8 cellular contexts compared by ENCODE assay signal in the genomic region with DNA sequence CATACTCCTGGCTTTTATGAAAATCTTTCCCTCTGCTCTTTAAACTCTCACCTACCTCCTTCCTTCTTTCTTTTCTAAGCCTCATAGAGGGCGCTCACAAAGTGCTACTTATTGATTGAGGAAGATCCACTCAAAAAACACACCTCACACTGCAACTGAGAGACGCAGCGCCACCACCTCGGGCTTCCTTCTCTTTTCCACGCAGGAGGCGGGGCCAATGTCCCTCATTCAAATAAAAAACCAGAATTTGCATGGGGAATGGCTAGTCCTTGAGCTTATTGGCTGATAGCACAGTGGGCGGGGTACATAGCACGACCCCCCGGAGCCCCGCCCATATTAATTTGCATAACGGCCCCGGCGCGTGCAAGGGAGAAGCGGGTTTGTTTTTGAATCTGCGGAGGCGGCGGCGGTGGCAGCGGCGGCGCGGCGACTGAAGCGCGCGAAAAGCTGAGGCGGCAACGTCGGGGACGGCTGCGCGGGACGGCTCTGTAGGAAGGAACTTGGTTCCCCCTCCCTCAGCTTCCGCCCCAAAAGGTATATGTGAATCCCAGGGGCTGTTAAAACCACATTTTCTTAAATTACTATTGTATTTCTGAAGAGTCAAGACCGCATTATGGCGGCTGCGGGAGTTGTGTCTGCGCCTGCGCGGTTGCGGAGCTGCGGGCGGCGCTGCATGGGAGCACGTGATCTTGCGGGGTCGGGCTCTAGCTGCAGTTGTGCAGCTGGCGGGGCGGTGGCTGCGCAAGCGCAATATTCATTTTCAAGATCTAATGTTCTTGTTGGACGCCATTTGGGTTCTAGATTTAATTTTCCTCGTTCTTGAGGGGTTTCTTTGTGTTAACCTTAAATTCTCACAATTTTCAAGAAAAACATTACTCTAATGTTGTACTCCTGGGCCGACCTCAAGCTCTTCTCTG. TPM values are rescaled to one million over a fixed set of nuclear protein-coding genes. Genes with fewer than 3 reads are reported as not detected.
A peak's percentile ranks its signal among the peaks of the same experiment; 100 is the strongest.
DNase-seq lines count a peak whose midpoint lies in the region; ATAC-seq and TF ChIP-seq lines count a peak whose summit lies in the region.

A gene with protein sequence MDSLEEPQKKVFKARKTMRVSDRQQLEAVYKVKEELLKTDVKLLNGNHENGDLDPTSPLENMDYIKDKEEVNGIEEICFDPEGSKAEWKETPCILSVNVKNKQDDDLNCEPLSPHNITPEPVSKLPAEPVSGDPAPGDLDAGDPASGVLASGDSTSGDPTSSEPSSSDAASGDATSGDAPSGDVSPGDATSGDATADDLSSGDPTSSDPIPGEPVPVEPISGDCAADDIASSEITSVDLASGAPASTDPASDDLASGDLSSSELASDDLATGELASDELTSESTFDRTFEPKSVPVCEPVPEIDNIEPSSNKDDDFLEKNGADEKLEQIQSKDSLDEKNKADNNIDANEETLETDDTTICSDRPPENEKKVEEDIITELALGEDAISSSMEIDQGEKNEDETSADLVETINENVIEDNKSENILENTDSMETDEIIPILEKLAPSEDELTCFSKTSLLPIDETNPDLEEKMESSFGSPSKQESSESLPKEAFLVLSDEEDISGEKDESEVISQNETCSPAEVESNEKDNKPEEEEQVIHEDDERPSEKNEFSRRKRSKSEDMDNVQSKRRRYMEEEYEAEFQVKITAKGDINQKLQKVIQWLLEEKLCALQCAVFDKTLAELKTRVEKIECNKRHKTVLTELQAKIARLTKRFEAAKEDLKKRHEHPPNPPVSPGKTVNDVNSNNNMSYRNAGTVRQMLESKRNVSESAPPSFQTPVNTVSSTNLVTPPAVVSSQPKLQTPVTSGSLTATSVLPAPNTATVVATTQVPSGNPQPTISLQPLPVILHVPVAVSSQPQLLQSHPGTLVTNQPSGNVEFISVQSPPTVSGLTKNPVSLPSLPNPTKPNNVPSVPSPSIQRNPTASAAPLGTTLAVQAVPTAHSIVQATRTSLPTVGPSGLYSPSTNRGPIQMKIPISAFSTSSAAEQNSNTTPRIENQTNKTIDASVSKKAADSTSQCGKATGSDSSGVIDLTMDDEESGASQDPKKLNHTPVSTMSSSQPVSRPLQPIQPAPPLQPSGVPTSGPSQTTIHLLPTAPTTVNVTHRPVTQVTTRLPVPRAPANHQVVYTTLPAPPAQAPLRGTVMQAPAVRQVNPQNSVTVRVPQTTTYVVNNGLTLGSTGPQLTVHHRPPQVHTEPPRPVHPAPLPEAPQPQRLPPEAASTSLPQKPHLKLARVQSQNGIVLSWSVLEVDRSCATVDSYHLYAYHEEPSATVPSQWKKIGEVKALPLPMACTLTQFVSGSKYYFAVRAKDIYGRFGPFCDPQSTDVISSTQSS (plus strand): TSS at position 389 of the 917 bp plus-strand sequence. CDS start 58,234 bp downstream, outside the sequence.

- TF ChIP-seq CTCF in GM23338 (conservative IDR thresholded peaks at IDR 0.05; ENCODE audit: low read depth in 2 of 2) = peak; percentile 32 to 48; a peak in 3 of 4 replicates
- TF ChIP-seq CTCF in LNCAP (IDR thresholded peaks at IDR 0.05) = peak; percentile 55
- peak; percentile 36 for TF ChIP-seq CTCF in fibroblast of villous mesenchyme (IDR thresholded peaks at IDR 0.05; ENCODE audit: insufficient read depth, low read depth, low read length)
- peak; percentile 60 for TF ChIP-seq CTCF in neural cell (IDR thresholded peaks at IDR 0.05; ENCODE audit: poor library complexity, severe bottlenecking)
- peak in 3 of 7 experiments; percentile 13 to 43 (median 17) for TF ChIP-seq CTCF in stomach (IDR thresholded peaks at IDR 0.05)

- H3F3A ChIP-seq in GM23338 (replicated peaks; ENCODE audit: low read depth) (no peaks in the 10 kb centered on the region), neural cell (ENCODE audit: insufficient read depth, low read length, poor library complexity, severe bottlenecking) (peaks cover 2% of the 10 kb centered on the region)

- peaks cover 13% of the 10 kb centered on the region for H3K27me3 Mint-ChIP-seq in GM23338 (ENCODE audit: insufficient read depth, low read depth, poor library complexity)

- peak within 1 kb of the TSS; percentile 90 for H3K4me3 Mint-ChIP-seq in GM23338

- ATAC-seq in GM23338 = peak; percentile 95

- peak within 1 kb of the TSS; percentile 98 for H3K27ac Mint-ChIP-seq in GM23338

- intact Hi-C loops in stomach (cut with DNase I; ENCODE audit: low total_unique reads) = no loop called here

- peak within 1 kb of the TSS; percentile 80 for H3K4me2 ChIP-seq in GM23338
- peak within 1 kb of the TSS; percentile 54 for H3K4me2 ChIP-seq in neural cell (ENCODE audit: low read length)

- DNase-seq in EL (peak; percentile 98), GM23338 (ENCODE audit: low spot score) (peak; percentile 100), SIG-M5 treated with dmso at 0.1 percent for 504 hours (lab: John Stamatoyannopoulos, UW; ENCODE audit: unreplicated experiment) (peak; percentile 99), activated gamma-delta T cell treated with Interleukin-2 at 50 U/mL for 16 hours (peak; percentile 93), fibroblast of villous mesenchyme (ENCODE audit: low read depth) (peak; percentile 98), stomach (peak; percentile 96)

- H3K9ac ChIP-seq in neural cell (ENCODE audit: low read length) = peak within 1 kb of the TSS; percentile 74

- no peaks in the 10 kb centered on the region for H3K36me3 ChIP-seq in GM23338 (ENCODE audit: insufficient read depth)
- no peaks in the 10 kb centered on the region for H3K36me3 ChIP-seq in neural cell (ENCODE audit: insufficient read depth, low read length)
- H3K36me3 ChIP-seq in stomach = peaks cover 0 to 11% (median 3%) of the 10 kb centered on the region in 4 donors

- peak; percentile 55 for TF ChIP-seq RAD21 in neural cell (conservative IDR thresholded peaks at IDR 0.05)

- no peaks in the 10 kb centered on the region for H3K27me3 ChIP-seq in GM23338 (ENCODE audit: insufficient read depth)
- no peaks in the 10 kb centered on the region for H3K27me3 ChIP-seq in neural cell (ENCODE audit: insufficient read depth, low read depth, low read length)
- H3K27me3 ChIP-seq in stomach = no peaks in the 10 kb centered on the region

- H3K4me1 Mint-ChIP-seq in GM23338 = peaks cover 14% of the 10 kb centered on the region; the same call in 2 of the 3 replicates

- H3K9me3 ChIP-seq in neural cell (ENCODE audit: low read length) (no peaks in the 10 kb centered on the region), stomach (no peaks in the 10 kb centered on the region)

- peak in 1 of 4 donors; percentile 53 for TF ChIP-seq POLR2A in stomach (IDR thresholded peaks at IDR 0.05)

- 0 to 1% (median 0%) methylated on average over 55 of the region's 55 CpGs for WGBS in stomach, 5 donors

- H3K27ac ChIP-seq in GM23338 (ENCODE audit: low read depth) (peak within 1 kb of the TSS; percentile 86), neural cell (ENCODE audit: low read length) (peak within 1 kb of the TSS; percentile 91), stomach (peak within 1 kb of the TSS; percentile 89 to 99 (median 97))

- H3K79me2 ChIP-seq in GM23338 (replicated peaks; ENCODE audit: insufficient read depth) (peaks cover 47% of the 10 kb centered on the region), neural cell (replicated peaks; ENCODE audit: insufficient read depth, low read length) (peaks cover 41% of the 10 kb centered on the region)

- no peaks in the 10 kb centered on the region for H3K9me2 ChIP-seq in GM23338 (ENCODE audit: insufficient read depth)
- H3K9me2 ChIP-seq in neural cell (ENCODE audit: insufficient read depth, low read length) = no peaks in the 10 kb centered on the region

- H3K36me3 Mint-ChIP-seq in GM23338 (ENCODE audit: low read depth) = peaks cover 15% of the 10 kb centered on the region; the same call in 2 of the 3 replicates

- H3K4me1 ChIP-seq in GM23338 (ENCODE audit: insufficient read depth) (peaks cover 5% of the 10 kb centered on the region), stomach (peaks cover 0 to 22% (median 12%) of the 10 kb centered on the region in 4 donors)

- H3K4me3 ChIP-seq in GM23338 (peak within 1 kb of the TSS; percentile 62), fibroblast of villous mesenchyme (ENCODE audit: low read depth, low read length) (peak within 1 kb of the TSS; percentile 85), neural cell (ENCODE audit: low read length) (peak within 1 kb of the TSS; percentile 64), stomach (peak within 1 kb of the TSS; percentile 56 to 74 (median 59))

- H4K20me1 ChIP-seq in GM23338 (replicated peaks; ENCODE audit: insufficient read depth) = no peaks in the 10 kb centered on the region
- no peaks in the 10 kb centered on the region for H4K20me1 ChIP-seq in neural cell (ENCODE audit: insufficient read depth)

- H2AFZ ChIP-seq in GM23338 (no peak within 1 kb of the TSS), neural cell (ENCODE audit: low read depth, low read length) (peak within 1 kb of the TSS; percentile 27)

- TF ChIP-seq EP300 in neural cell (conservative IDR thresholded peaks at IDR 0.05; ENCODE audit: poor library complexity, severe bottlenecking) (peak; percentile 67), stomach (IDR thresholded peaks at IDR 0.05) (no peak)

- peaks cover 10% of the 10 kb centered on the region; the same call in 2 of the 3 replicates for H3K9me3 Mint-ChIP-seq in GM23338

TF ChIP-seq in GM23338, 12 proteins besides CTCF, POLR2A, EP300 and RAD21 (continues in another document):
- TF ChIP-seq EZH2 (IDR thresholded peaks at IDR 0.05; ENCODE audit: low read depth, unreplicated experiment) (no peak), POLR2AphosphoS5 (IDR thresholded peaks at IDR 0.05; ENCODE audit: low read depth) (peak; percentile 91)

TF ChIP-seq in neural cell, 6 proteins besides CTCF, POLR2A, EP300 and RAD21 (continues in another document):
- peak; percentile 53 for TF ChIP-seq SMC3 (conservative IDR thresholded peaks at IDR 0.05; ENCODE audit: poor library complexity)
- TF ChIP-seq EZH2 (IDR thresholded peaks at IDR 0.05; ENCODE audit: borderline replicate concordance, insufficient read depth, low read length, poor library complexity, severe bottlenecking) = no peak

RNA-seq across cellular contexts. Expression of the gene that starts here (rescaled TPM):
- total RNA-seq in GM23338 (2014; rRNA removed; shearing (Covaris generic)) = 107 and 118 TPM in 2 replicates
- polyA plus RNA-seq in GM23338 (2016; fragmentation: Nextera tagmentation; extraction: Ambion mirVana) (54.7 and 76.4 TPM in 2 replicates), neural cell (34.8 and 36.0 TPM in 2 replicates), stomach (1 to 10 TPM; 4.9 to 6.5 (median 5.7) TPM)
- total RNA-seq in fibroblast of villous mesenchyme (23.8 and 33.2 TPM in 2 replicates), stomach (10 to 100 TPM; 47.5 to 91.0 (median 84.8) TPM)
- 210 and 299 TPM in 2 replicates for polyA minus RNA-seq in neural cell

Comparison
In these comparisons a context has a peak if more than half of its experiments do, and no peak if none do; other contexts are left out.
1. Peak in every context shown above with its lines: DNase-seq, ATAC-seq, H3K4me3 ChIP-seq and H3K27ac ChIP-seq.